Comparison of ENCODE assay signal across 8 cellular contexts in genomic region chr1:206663832-206664652, GRCh38. TPM values are rescaled to one million over a fixed set of nuclear protein-coding genes. Genes with fewer than 3 reads are reported as not detected.
A peak's percentile ranks its signal among the peaks of the same experiment; 100 is the strongest.
DNase-seq lines count a peak whose midpoint lies in the region; ATAC-seq, FAIRE-seq and TF ChIP-seq lines count a peak whose summit lies in the region.

No MANE protein-coding gene starts in this region.

- DNase-seq in COLO829 (ENCODE audit: low spot score) (peak; percentile 79), NCI-H146 treated with DMSO at 0.1 percent for 48 hours (lab: John Stamatoyannopoulos, UW; ENCODE audit: unreplicated experiment) (peak; percentile 68), astrocyte (ENCODE audit: low read depth) (no peak), iPS DF 6.9 (ENCODE audit: low read depth, low spot score) (no peak), smooth muscle cell (lab: John Stamatoyannopoulos, UW; ENCODE audit: unreplicated experiment) (peak; percentile 16)
- peak; percentile 56 for DNase-seq in T-helper 2 cell treated with Interferon-gamma antibody and Interleukin-4, amounts not matched to agents 5 μg/mL and 100 μg/mL, for 36 hours (ENCODE audit: low spot score)

- H3K79me2 ChIP-seq in astrocyte (ENCODE audit: insufficient read depth, low read length): no peaks in the 10 kb centered on the region
- H3K79me2 ChIP-seq in smooth muscle cell (ENCODE audit: low read depth): no peaks in the 10 kb centered on the region

- H3K4me2 ChIP-seq in astrocyte (ENCODE audit: low read length) (peak overlapping the region; percentile 61), smooth muscle cell (peak overlapping the region; percentile 76)

- H3K27me3 Mint-ChIP-seq in T-helper 2 cell treated with Interferon-gamma antibody and Interleukin-4, amounts not matched to agents 5 μg/mL and 100 μg/mL, for 36 hours (ENCODE audit: low read depth): peaks cover 13% of the 10 kb centered on the region
- peaks cover 63% of the 10 kb centered on the region for H3K27me3 Mint-ChIP-seq in astrocyte (ENCODE audit: low read depth, unreplicated experiment)

- no peak overlapping the region for H3K9ac ChIP-seq in astrocyte (ENCODE audit: low read length)
- H3K9ac ChIP-seq in smooth muscle cell (ENCODE audit: low read depth): no peak overlapping the region

- H2AFZ ChIP-seq in astrocyte (ENCODE audit: low read depth, low read length): no peak overlapping the region
- H2AFZ ChIP-seq in smooth muscle cell (ENCODE audit: low read depth): no peak overlapping the region

- no peaks in the 10 kb centered on the region for H3K9me3 Mint-ChIP-seq in T-helper 2 cell treated with Interferon-gamma antibody and Interleukin-4, amounts not matched to agents 5 μg/mL and 100 μg/mL, for 36 hours
- H3K9me3 Mint-ChIP-seq in astrocyte (ENCODE audit: unreplicated experiment): no peaks in the 10 kb centered on the region

- ATAC-seq in GM21737 (IDR thresholded peaks at IDR 0.05; ENCODE audit: unreplicated experiment) (peak; percentile 54), GM19324 (IDR thresholded peaks at IDR 0.05; ENCODE audit: low FRiP score, unreplicated experiment) (no peak)

- no peak for FAIRE-seq in astrocyte (lab: Jason Lieb, UNC)

- peaks cover 23% of the 10 kb centered on the region for H3K4me1 Mint-ChIP-seq in T-helper 2 cell treated with Interferon-gamma antibody and Interleukin-4, amounts not matched to agents 5 μg/mL and 100 μg/mL, for 36 hours (ENCODE audit: low read depth)
- no peaks in the 10 kb centered on the region for H3K4me1 Mint-ChIP-seq in astrocyte (ENCODE audit: low read depth, unreplicated experiment)

- H3K4me1 ChIP-seq in astrocyte (ENCODE audit: insufficient read depth, low read length) (peaks cover 6% of the 10 kb centered on the region), iPS DF 6.9 (ENCODE audit: control insufficient read depth, insufficient read depth, low read length) (no peaks in the 10 kb centered on the region), smooth muscle cell (ENCODE audit: low read depth) (peaks cover 8% of the 10 kb centered on the region)

- H3K4me3 ChIP-seq in astrocyte (ENCODE audit: insufficient read depth, low read depth, low read length) (no peak overlapping the region), iPS DF 6.9 (ENCODE audit: low read length) (peak overlapping the region; percentile 0; the same call in 1 of the 2 replicates), smooth muscle cell (peak overlapping the region; percentile 8)

- WGBS in iPS DF 6.9 (ENCODE audit: insufficient coverage, insufficient read length): no CpG with 5 or more reads among the region's 20 CpGs
- WGBS in smooth muscle cell (ENCODE audit: low lambda C conversion rate): 19% methylated on average over 20 of the region's 20 CpGs

- H3K36me3 ChIP-seq in astrocyte (ENCODE audit: insufficient read depth, low read length): no peaks in the 10 kb centered on the region
- H3K36me3 ChIP-seq in iPS DF 6.9 (ENCODE audit: control insufficient read depth, insufficient read depth, low read length): no peaks in the 10 kb centered on the region
- H3K36me3 ChIP-seq in smooth muscle cell (ENCODE audit: low read depth): no peaks in the 10 kb centered on the region

- no peaks in the 10 kb centered on the region for H4K20me1 ChIP-seq in astrocyte (ENCODE audit: insufficient read depth, low read length)
- H4K20me1 ChIP-seq in smooth muscle cell (ENCODE audit: low read depth): no peaks in the 10 kb centered on the region

- peak overlapping the region; percentile 59 for H3K4me3 Mint-ChIP-seq in T-helper 2 cell treated with Interferon-gamma antibody and Interleukin-4, amounts not matched to agents 5 μg/mL and 100 μg/mL, for 36 hours
- peak overlapping the region; percentile 40 for H3K4me3 Mint-ChIP-seq in astrocyte (ENCODE audit: unreplicated experiment)

- H3K27me3 ChIP-seq in astrocyte (ENCODE audit: insufficient read depth, low read length) (peaks cover 36% of the 10 kb centered on the region), iPS DF 6.9 (ENCODE audit: control insufficient read depth, insufficient read depth, low read length) (peaks cover 4% of the 10 kb centered on the region; the same call in 1 of the 2 replicates), smooth muscle cell (ENCODE audit: low read depth) (peaks cover 38% of the 10 kb centered on the region)

- H3K9me3 ChIP-seq in astrocyte (ENCODE audit: insufficient read depth, low read depth, low read length) (no peaks in the 10 kb centered on the region), iPS DF 6.9 (ENCODE audit: control insufficient read depth, insufficient read depth, low read length) (no peaks in the 10 kb centered on the region), smooth muscle cell (replicated peaks; ENCODE audit: low read depth) (no peaks in the 10 kb centered on the region)

- no peak overlapping the region for H3K27ac Mint-ChIP-seq in T-helper 2 cell treated with Interferon-gamma antibody and Interleukin-4, amounts not matched to agents 5 μg/mL and 100 μg/mL, for 36 hours
- H3K27ac Mint-ChIP-seq in astrocyte (ENCODE audit: unreplicated experiment): no peak overlapping the region

- H3K27ac ChIP-seq in astrocyte (ENCODE audit: low read depth, low read length): no peak overlapping the region
- H3K27ac ChIP-seq in iPS DF 6.9 (ENCODE audit: low read length): no peak overlapping the region
- H3K27ac ChIP-seq in smooth muscle cell (ENCODE audit: low read depth): no peak overlapping the region

- no peaks in the 10 kb centered on the region for H3K36me3 Mint-ChIP-seq in T-helper 2 cell treated with Interferon-gamma antibody and Interleukin-4, amounts not matched to agents 5 μg/mL and 100 μg/mL, for 36 hours (ENCODE audit: low read depth)
- H3K36me3 Mint-ChIP-seq in astrocyte (ENCODE audit: low read depth, unreplicated experiment): no peaks in the 10 kb centered on the region

- H3F3A ChIP-seq in smooth muscle cell (ENCODE audit: low read depth): no peaks in the 10 kb centered on the region

- TF ChIP-seq CTCF in astrocyte (IDR thresholded peaks at IDR 0.05; ENCODE audit: insufficient read depth, low read depth, low read length) (peak; percentile 90), smooth muscle cell (IDR thresholded peaks at IDR 0.05; ENCODE audit: borderline replicate concordance, insufficient read depth, poor library complexity, severe bottlenecking) (peak; percentile 90)

RNA-seq across cellular contexts. Expression of gene MAPKAPK2, which starts 20.7 kb away (rescaled TPM):
- total RNA-seq in astrocyte (104 and 108 TPM in 2 replicates), smooth muscle cell (36.0 and 40.9 TPM in 2 replicates)
- polyA plus RNA-seq in smooth muscle cell: 14.3 and 16.9 TPM in 2 replicates

RNA-seq across cellular contexts. Expression of gene DYRK3, which starts 28.7 kb away (rescaled TPM):
- total RNA-seq in astrocyte (8.2 and 8.7 TPM in 2 replicates), smooth muscle cell (11.1 and 21.4 TPM in 2 replicates)
- 6.9 and 13.7 TPM in 2 replicates for polyA plus RNA-seq in smooth muscle cell

RNA-seq across cellular contexts. Expression of gene EIF2D, which starts 51.8 kb away (rescaled TPM):
- total RNA-seq in astrocyte (27.3 and 33.6 TPM in 2 replicates), smooth muscle cell (28.9 and 32.5 TPM in 2 replicates)
- 22.8 and 22.9 TPM in 2 replicates for polyA plus RNA-seq in smooth muscle cell

Comparison
In these comparisons a context has a peak if more than half of its experiments do, and no peak if none do; other contexts are left out.
1. DNase-seq: peak in COLO829 (single experiment), NCI-H146 treated with DMSO at 0.1 percent for 48 hours (single experiment), T-helper 2 cell treated with Interferon-gamma antibody and Interleukin-4, amounts not matched to agents 5 μg/mL and 100 μg/mL, for 36 hours (single experiment) and smooth muscle cell (single experiment); none in astrocyte (single experiment) and iPS DF 6.9 (single experiment).